ENCODE assay signal across 7 cellular contexts in genomic region chr14:74501135-74501614, GRCh38. TPM values are rescaled to one million over a fixed set of nuclear protein-coding genes. Genes with fewer than 3 reads are reported as not detected.
DNase-seq lines count a peak whose midpoint lies in the region; ATAC-seq, FAIRE-seq and TF ChIP-seq lines count a peak whose summit lies in the region.

No MANE protein-coding gene starts in this region.

- no peaks in the 10 kb centered on the region for H3K9me3 Mint-ChIP-seq in activated CD4-positive, alpha-beta memory T cell treated with anti-CD3 and anti-CD28 coated beads for 36 hours

- no peak overlapping the region for H3K9ac ChIP-seq in colonic mucosa (ENCODE audit: low read depth in 2 of 2, low read length in 2 of 2)

- H3K9me3 ChIP-seq in colonic mucosa = no peaks in the 10 kb centered on the region
- no peaks in the 10 kb centered on the region for H3K9me3 ChIP-seq in right lobe of liver
- no peaks in the 10 kb centered on the region for H3K9me3 ChIP-seq in aorta (ENCODE audit: control insufficient read depth, low read length)

- 64% methylated on average over 10 of the region's 16 CpGs for WGBS in right lobe of liver (ENCODE audit: insufficient coverage, low coverage, low lambda C conversion rate, missing lambda C conversion rate)
- WGBS in aorta, 2 donors = 55 to 57% methylated on average over 16 of the region's 16 CpGs

- H3K27me3 ChIP-seq in colonic mucosa = no peaks in the 10 kb centered on the region
- no peaks in the 10 kb centered on the region for H3K27me3 ChIP-seq in right lobe of liver
- H3K27me3 ChIP-seq in aorta (ENCODE audit: control insufficient read depth in 1 of 2, insufficient read depth in 2 of 2, low read length in 1 of 2) = no peaks in the 10 kb centered on the region

- peak; percentile 39 for TF ChIP-seq CTCF in GM12874 (IDR thresholded peaks at IDR 0.05; ENCODE audit: insufficient read depth, low read depth, low read length)
- peak; percentile 17 for TF ChIP-seq CTCF in colonic mucosa (IDR thresholded peaks at IDR 0.05)
- peak in 3 of 4 donors; percentile 32 to 44 (median 41) for TF ChIP-seq CTCF in right lobe of liver (IDR thresholded peaks at IDR 0.05)

- peak; percentile 18 to 62 (median 50) for ATAC-seq in right lobe of liver
- peak; percentile 60 for ATAC-seq in aorta (ENCODE audit: low FRiP score)

- DNase-seq in NCI-H345 treated with DMSO at 0.1 percent for 48 hours (lab: John Stamatoyannopoulos, UW; ENCODE audit: unreplicated experiment) = peak; percentile 19
- DNase-seq in colonic mucosa = peak; percentile 32
- DNase-seq in right lobe of liver = no peak
- peak; percentile 84 to 94 for DNase-seq in aorta
- no peak for DNase-seq in urothelium cell line (ENCODE audit: low spot score)
- no peak for DNase-seq in activated CD4-positive, alpha-beta memory T cell treated with anti-CD3 and anti-CD28 coated beads for 36 hours

- H3K36me3 ChIP-seq in colonic mucosa (no peaks in the 10 kb centered on the region), right lobe of liver (no peaks in the 10 kb centered on the region), aorta (ENCODE audit: control insufficient read depth in 1 of 2, insufficient read depth in 2 of 2, low read length in 1 of 2) (peaks cover 0 to 11% of the 10 kb centered on the region in 2 donors)

- no peak overlapping the region for H3K4me3 Mint-ChIP-seq in activated CD4-positive, alpha-beta memory T cell treated with anti-CD3 and anti-CD28 coated beads for 36 hours

- TF ChIP-seq POLR2A in right lobe of liver (IDR thresholded peaks at IDR 0.05) = no peak

- no peaks in the 10 kb centered on the region for H3K27me3 Mint-ChIP-seq in activated CD4-positive, alpha-beta memory T cell treated with anti-CD3 and anti-CD28 coated beads for 36 hours

- no peak for FAIRE-seq in urothelium cell line (lab: Jason Lieb, UNC)

- H3K36me3 Mint-ChIP-seq in activated CD4-positive, alpha-beta memory T cell treated with anti-CD3 and anti-CD28 coated beads for 36 hours = no peaks in the 10 kb centered on the region

- no peak overlapping the region for H3K27ac Mint-ChIP-seq in activated CD4-positive, alpha-beta memory T cell treated with anti-CD3 and anti-CD28 coated beads for 36 hours

- CTCF ChIA-PET in activated CD4-positive, alpha-beta memory T cell treated with anti-CD3 and anti-CD28 coated beads for 36 hours (lab: Charles Lee) = no interaction called here

- POLR2A ChIA-PET in activated CD4-positive, alpha-beta memory T cell treated with anti-CD3 and anti-CD28 coated beads for 36 hours (lab: Charles Lee) = no interaction called here

- H3K4me1 Mint-ChIP-seq in activated CD4-positive, alpha-beta memory T cell treated with anti-CD3 and anti-CD28 coated beads for 36 hours (ENCODE audit: low read depth) = no peaks in the 10 kb centered on the region

- intact Hi-C loops in colonic mucosa (cut with DNase I) (loop anchor here (5.0 kb wide), 1 partner anchor 111 kb away; the partner anchor contains the start of gene LTBP2), right lobe of liver (cut with DNase I) (no loop called here), aorta (cut with DNase I) (loop anchor here (2.0 to 10.0 kb wide), 4 partner anchors 106 to 214 kb away; partner anchors contain the start of genes AREL1 (in 2 of the 2) and FCF1 (in 2 of the 2))
- intact Hi-C loops in activated CD4-positive, alpha-beta memory T cell treated with anti-CD3 and anti-CD28 coated beads for 36 hours (cut with micrococcal nuclease) = no loop called here

- H3K4me1 ChIP-seq in colonic mucosa (no peaks in the 10 kb centered on the region), right lobe of liver (no peaks in the 10 kb centered on the region), aorta (ENCODE audit: control insufficient read depth in 1 of 2, insufficient read depth in 2 of 2, low read length in 2 of 2) (no peaks in the 10 kb centered on the region)

- no peak overlapping the region for H3K27ac ChIP-seq in colonic mucosa
- H3K27ac ChIP-seq in right lobe of liver = no peak overlapping the region
- peak overlapping the region in 1 of 2 donors; percentile 24 for H3K27ac ChIP-seq in aorta (ENCODE audit: low read depth in 1 of 2, low read length in 2 of 2)

- no peak overlapping the region for H3K4me3 ChIP-seq in colonic mucosa
- no peak overlapping the region for H3K4me3 ChIP-seq in right lobe of liver
- no peak overlapping the region for H3K4me3 ChIP-seq in aorta (ENCODE audit: low read length in 2 of 2)

RNA-seq across cellular contexts. Expression of gene ISCA2, which starts 7.6 kb away (rescaled TPM):
- total RNA-seq in colonic mucosa (10 to 100 TPM; 42.0 to 43.1 TPM), right lobe of liver (10 to 100 TPM in 5 of 6 experiments, 1 to 10 TPM in 1; 7.8 to 16.3 (median 11.4) TPM), aorta (10 to 100 TPM; 12.9 to 15.9 TPM)
- polyA plus RNA-seq in aorta = 10 to 100 TPM; 14.5 TPM
- total RNA-seq in activated CD4-positive, alpha-beta memory T cell treated with anti-CD3 and anti-CD28 coated beads for 36 hours = 10 to 100 TPM; 33.6 to 35.2 TPM

RNA-seq across cellular contexts. Expression of gene NPC2, which starts 8.1 kb away (rescaled TPM):
- total RNA-seq in colonic mucosa (100 to 1,000 TPM in 1 of 2 donors, 10 to 100 TPM in 1; 93.6 to 233 TPM), right lobe of liver (100 to 1,000 TPM in 3 of 6 experiments, 10 to 100 TPM in 3; 49.4 to 203 (median 98.0) TPM), aorta (100 to 1,000 TPM; 204 to 277 TPM)
- polyA plus RNA-seq in aorta = 100 to 1,000 TPM; 245 to 389 TPM
- 10 to 100 TPM; 44.6 to 46.3 TPM for total RNA-seq in activated CD4-positive, alpha-beta memory T cell treated with anti-CD3 and anti-CD28 coated beads for 36 hours

Comparison
In these comparisons a context has a peak if more than half of its experiments do, and no peak if none do; other contexts are left out.
1. DNase-seq: peak in NCI-H345 treated with DMSO at 0.1 percent for 48 hours (single experiment), colonic mucosa (single experiment) and aorta (2 of 2); none in right lobe of liver (0 of 3), urothelium cell line (single experiment) and activated CD4-positive, alpha-beta memory T cell treated with anti-CD3 and anti-CD28 coated beads for 36 hours (single experiment).
2. intact Hi-C loops: an anchor here in colonic mucosa (5.0 kb wide) and aorta (2.0 to 10.0 kb wide); none called in right lobe of liver and activated CD4-positive, alpha-beta memory T cell treated with anti-CD3 and anti-CD28 coated beads for 36 hours.
3. Peak in every context shown above with its lines, with median percentiles within 50 percentile points of each other: CTCF ChIP-seq.